1 cellular context compared by ENCODE assay signal in genomic region chr17:40548982-40549680, GRCh38.
A peak's percentile ranks its signal among the peaks of the same experiment; 100 is the strongest.
TF ChIP-seq lines count a peak whose summit lies in the region.

No MANE protein-coding gene starts in this region.

TF ChIP-seq in HepG2, 621 proteins besides CTCF, POLR2A, EP300 and RAD21 (continued from another document and continues in another):
- TF ChIP-seq, protein P1, sequence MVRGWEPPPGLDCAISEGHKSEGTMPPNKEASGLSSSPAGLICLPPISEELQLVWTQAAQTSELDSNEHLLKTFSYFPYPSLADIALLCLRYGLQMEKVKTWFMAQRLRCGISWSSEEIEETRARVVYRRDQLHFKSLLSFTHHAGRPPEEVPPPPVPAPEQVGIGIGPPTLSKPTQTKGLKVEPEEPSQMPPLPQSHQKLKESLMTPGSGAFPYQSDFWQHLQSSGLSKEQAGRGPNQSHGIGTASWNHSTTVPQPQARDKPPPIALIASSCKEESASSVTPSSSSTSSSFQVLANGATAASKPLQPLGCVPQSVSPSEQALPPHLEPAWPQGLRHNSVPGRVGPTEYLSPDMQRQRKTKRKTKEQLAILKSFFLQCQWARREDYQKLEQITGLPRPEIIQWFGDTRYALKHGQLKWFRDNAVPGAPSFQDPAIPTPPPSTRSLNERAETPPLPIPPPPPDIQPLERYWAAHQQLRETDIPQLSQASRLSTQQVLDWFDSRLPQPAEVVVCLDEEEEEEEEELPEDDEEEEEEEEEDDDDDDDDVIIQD (CRISPR knock-in tag; IDR thresholded peaks at IDR 0.05; ENCODE audit: low read depth): peak; percentile 94
- TF ChIP-seq SALL2 (CRISPR knock-in tag; IDR thresholded peaks at IDR 0.05) (peak; percentile 89), ZSCAN29 (CRISPR knock-in tag; conservative IDR thresholded peaks at IDR 0.05) (peak; percentile 77; the same call in 1 of the 2 replicates), EEA1 (CRISPR knock-in tag; IDR thresholded peaks at IDR 0.05; ENCODE audit: borderline replicate concordance) (no peak), ZNF546 (CRISPR knock-in tag; conservative IDR thresholded peaks at IDR 0.05) (no peak), CAMTA2 (CRISPR knock-in tag; IDR thresholded peaks at IDR 0.05; ENCODE audit: borderline replicate concordance) (no peak), RAD51 (IDR thresholded peaks at IDR 0.05; ENCODE audit: borderline replicate concordance) (no peak), U2AF1 (optimal IDR thresholded peaks at IDR 0.05; ENCODE audit: low read depth, low read length) (no peak), ZBTB14 (CRISPR knock-in tag; IDR thresholded peaks at IDR 0.05) (no peak), ZNF790 (CRISPR knock-in tag; IDR thresholded peaks at IDR 0.05; ENCODE audit: borderline replicate concordance) (0 out of 2 replicates have a peak, but pooled peaks have one; percentile 39), DZIP1 (CRISPR knock-in tag; IDR thresholded peaks at IDR 0.05) (no peak), MEIS2 (CRISPR knock-in tag; IDR thresholded peaks at IDR 0.05) (peak; percentile 62; the same call in 1 of the 2 replicates), ZNF678 (CRISPR knock-in tag; IDR thresholded peaks at IDR 0.05) (no peak), ZNF7 (CRISPR knock-in tag; IDR thresholded peaks at IDR 0.05) (peak; percentile 29; the same call in 1 of the 2 replicates), ZNF230 (CRISPR knock-in tag; IDR thresholded peaks at IDR 0.05) (no peak; the same call in 1 of the 2 replicates), MIER3 (CRISPR knock-in tag; IDR thresholded peaks at IDR 0.05; ENCODE audit: borderline replicate concordance) (peak; percentile 98), SKI (IDR thresholded peaks at IDR 0.05; ENCODE audit: partially characterized antibody) (no peak), ZNF333 (CRISPR knock-in tag; IDR thresholded peaks at IDR 0.05; ENCODE audit: borderline replicate concordance) (no peak), NR2C2 (CRISPR knock-in tag; IDR thresholded peaks at IDR 0.05; ENCODE audit: borderline replicate concordance) (peak; percentile 84), PTBP1 (IDR thresholded peaks at IDR 0.05; ENCODE audit: low read depth, low read length, poor library complexity, severe bottlenecking) (no peak), KLF13 (CRISPR knock-in tag; IDR thresholded peaks at IDR 0.05) (no peak), HNF1A (IDR thresholded peaks at IDR 0.05; ENCODE audit: low read depth) (peak; percentile 69), HNF1A (CRISPR knock-in tag; IDR thresholded peaks at IDR 0.05; ENCODE audit: borderline replicate concordance) (peak; percentile 90; the same call in 1 of the 2 replicates), SPEN (CRISPR knock-in tag; IDR thresholded peaks at IDR 0.05; ENCODE audit: low read depth) (peak; percentile 88), PLRG1 (conservative IDR thresholded peaks at IDR 0.05) (no peak), GATAD1 (CRISPR knock-in tag; IDR thresholded peaks at IDR 0.05) (peak; percentile 83)
- TF ChIP-seq, protein P2, sequence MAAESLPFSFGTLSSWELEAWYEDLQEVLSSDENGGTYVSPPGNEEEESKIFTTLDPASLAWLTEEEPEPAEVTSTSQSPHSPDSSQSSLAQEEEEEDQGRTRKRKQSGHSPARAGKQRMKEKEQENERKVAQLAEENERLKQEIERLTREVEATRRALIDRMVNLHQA (CRISPR knock-in tag; IDR thresholded peaks at IDR 0.05): 0 out of 2 replicates have a peak, but pooled peaks have one; percentile 56
- TF ChIP-seq, protein P3, sequence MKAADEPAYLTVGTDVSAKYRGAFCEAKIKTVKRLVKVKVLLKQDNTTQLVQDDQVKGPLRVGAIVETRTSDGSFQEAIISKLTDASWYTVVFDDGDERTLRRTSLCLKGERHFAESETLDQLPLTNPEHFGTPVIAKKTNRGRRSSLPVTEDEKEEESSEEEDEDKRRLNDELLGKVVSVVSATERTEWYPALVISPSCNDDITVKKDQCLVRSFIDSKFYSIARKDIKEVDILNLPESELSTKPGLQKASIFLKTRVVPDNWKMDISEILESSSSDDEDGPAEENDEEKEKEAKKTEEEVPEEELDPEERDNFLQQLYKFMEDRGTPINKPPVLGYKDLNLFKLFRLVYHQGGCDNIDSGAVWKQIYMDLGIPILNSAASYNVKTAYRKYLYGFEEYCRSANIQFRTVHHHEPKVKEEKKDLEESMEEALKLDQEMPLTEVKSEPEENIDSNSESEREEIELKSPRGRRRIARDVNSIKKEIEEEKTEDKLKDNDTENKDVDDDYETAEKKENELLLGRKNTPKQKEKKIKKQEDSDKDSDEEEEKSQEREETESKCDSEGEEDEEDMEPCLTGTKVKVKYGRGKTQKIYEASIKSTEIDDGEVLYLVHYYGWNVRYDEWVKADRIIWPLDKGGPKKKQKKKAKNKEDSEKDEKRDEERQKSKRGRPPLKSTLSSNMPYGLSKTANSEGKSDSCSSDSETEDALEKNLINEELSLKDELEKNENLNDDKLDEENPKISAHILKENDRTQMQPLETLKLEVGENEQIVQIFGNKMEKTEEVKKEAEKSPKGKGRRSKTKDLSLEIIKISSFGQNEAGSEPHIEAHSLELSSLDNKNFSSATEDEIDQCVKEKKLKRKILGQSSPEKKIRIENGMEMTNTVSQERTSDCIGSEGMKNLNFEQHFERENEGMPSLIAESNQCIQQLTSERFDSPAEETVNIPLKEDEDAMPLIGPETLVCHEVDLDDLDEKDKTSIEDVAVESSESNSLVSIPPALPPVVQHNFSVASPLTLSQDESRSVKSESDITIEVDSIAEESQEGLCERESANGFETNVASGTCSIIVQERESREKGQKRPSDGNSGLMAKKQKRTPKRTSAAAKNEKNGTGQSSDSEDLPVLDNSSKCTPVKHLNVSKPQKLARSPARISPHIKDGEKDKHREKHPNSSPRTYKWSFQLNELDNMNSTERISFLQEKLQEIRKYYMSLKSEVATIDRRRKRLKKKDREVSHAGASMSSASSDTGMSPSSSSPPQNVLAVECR (CRISPR knock-in tag; IDR thresholded peaks at IDR 0.05; ENCODE audit: borderline replicate concordance): peak; percentile 81; the same call in 1 of the 2 replicates
- TF ChIP-seq, protein P4, sequence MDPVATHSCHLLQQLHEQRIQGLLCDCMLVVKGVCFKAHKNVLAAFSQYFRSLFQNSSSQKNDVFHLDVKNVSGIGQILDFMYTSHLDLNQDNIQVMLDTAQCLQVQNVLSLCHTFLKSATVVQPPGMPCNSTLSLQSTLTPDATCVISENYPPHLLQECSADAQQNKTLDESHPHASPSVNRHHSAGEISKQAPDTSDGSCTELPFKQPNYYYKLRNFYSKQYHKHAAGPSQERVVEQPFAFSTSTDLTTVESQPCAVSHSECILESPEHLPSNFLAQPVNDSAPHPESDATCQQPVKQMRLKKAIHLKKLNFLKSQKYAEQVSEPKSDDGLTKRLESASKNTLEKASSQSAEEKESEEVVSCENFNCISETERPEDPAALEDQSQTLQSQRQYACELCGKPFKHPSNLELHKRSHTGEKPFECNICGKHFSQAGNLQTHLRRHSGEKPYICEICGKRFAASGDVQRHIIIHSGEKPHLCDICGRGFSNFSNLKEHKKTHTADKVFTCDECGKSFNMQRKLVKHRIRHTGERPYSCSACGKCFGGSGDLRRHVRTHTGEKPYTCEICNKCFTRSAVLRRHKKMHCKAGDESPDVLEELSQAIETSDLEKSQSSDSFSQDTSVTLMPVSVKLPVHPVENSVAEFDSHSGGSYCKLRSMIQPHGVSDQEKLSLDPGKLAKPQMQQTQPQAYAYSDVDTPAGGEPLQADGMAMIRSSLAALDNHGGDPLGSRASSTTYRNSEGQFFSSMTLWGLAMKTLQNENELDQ (CRISPR knock-in tag; IDR thresholded peaks at IDR 0.05; ENCODE audit: borderline replicate concordance): no peak
- TF ChIP-seq, protein P5, sequence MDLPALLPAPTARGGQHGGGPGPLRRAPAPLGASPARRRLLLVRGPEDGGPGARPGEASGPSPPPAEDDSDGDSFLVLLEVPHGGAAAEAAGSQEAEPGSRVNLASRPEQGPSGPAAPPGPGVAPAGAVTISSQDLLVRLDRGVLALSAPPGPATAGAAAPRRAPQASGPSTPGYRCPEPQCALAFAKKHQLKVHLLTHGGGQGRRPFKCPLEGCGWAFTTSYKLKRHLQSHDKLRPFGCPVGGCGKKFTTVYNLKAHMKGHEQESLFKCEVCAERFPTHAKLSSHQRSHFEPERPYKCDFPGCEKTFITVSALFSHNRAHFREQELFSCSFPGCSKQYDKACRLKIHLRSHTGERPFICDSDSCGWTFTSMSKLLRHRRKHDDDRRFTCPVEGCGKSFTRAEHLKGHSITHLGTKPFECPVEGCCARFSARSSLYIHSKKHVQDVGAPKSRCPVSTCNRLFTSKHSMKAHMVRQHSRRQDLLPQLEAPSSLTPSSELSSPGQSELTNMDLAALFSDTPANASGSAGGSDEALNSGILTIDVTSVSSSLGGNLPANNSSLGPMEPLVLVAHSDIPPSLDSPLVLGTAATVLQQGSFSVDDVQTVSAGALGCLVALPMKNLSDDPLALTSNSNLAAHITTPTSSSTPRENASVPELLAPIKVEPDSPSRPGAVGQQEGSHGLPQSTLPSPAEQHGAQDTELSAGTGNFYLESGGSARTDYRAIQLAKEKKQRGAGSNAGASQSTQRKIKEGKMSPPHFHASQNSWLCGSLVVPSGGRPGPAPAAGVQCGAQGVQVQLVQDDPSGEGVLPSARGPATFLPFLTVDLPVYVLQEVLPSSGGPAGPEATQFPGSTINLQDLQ (CRISPR knock-in tag; IDR thresholded peaks at IDR 0.05): 0 out of 2 replicates have a peak, but pooled peaks have one; percentile 37
